Comparison of ENCODE assay signal across 24 cellular contexts in genomic region chr22:31605851-31606585, GRCh38. TPM values are rescaled to one million over a fixed set of nuclear protein-coding genes. Genes with fewer than 3 reads are reported as not detected.
DNase-seq lines count a peak whose midpoint lies in the region; ATAC-seq and TF ChIP-seq lines count a peak whose summit lies in the region.
"Had no signal": no experiment of that assay in that cellular context is flagged by ENCODE, and none has a peak within 500 bp of the region (broad histone marks: within the 10 kb centered on the region; RNA-seq: fewer than 3 reads in every experiment).

No MANE protein-coding gene starts in this region.

- 95 to 96% methylated on average over 9 of the region's 9 CpGs for WGBS in lung, 2 donors

- H3K36me3 Mint-ChIP-seq in activated T-helper 1 cell treated with anti-CD3 and anti-CD28 coated beads, Interleukin-12 subunit alpha, Interleukin-12 subunit beta, Interleukin-2, Interleukin-4 antibody, amounts not matched to agents 30 ng/mL and 10 ng/mL and 1 ng/mL, durations not matched to agents 14 hours and 24 hours and 36 hours (ENCODE audit: low read depth): peaks cover 45% of the 10 kb centered on the region
- H3K36me3 Mint-ChIP-seq in nephron progenitor cell (ENCODE audit: low read depth): peaks cover 7% of the 10 kb centered on the region

- intact Hi-C loops in activated T-helper 1 cell treated with anti-CD3 and anti-CD28 coated beads, Interleukin-12 subunit alpha, Interleukin-12 subunit beta, Interleukin-2, Interleukin-4 antibody, amounts not matched to agents 30 ng/mL and 10 ng/mL and 1 ng/mL, durations not matched to agents 14 hours and 24 hours and 36 hours (cut with micrococcal nuclease): no loop called here

- no peaks in the 10 kb centered on the region for H3K4me1 Mint-ChIP-seq in stimulated activated naive CD8-positive, alpha-beta T cell treated with anti-CD3 and anti-CD28 coated beads, Interleukin-15, amount 100 ng/mL, for 72 hours
- H3K4me1 Mint-ChIP-seq in activated T-helper 1 cell treated with anti-CD3 and anti-CD28 coated beads, Interleukin-12 subunit alpha, Interleukin-12 subunit beta, Interleukin-2, Interleukin-4 antibody, amounts not matched to agents 30 ng/mL and 10 ng/mL and 1 ng/mL, durations not matched to agents 14 hours and 24 hours and 36 hours (ENCODE audit: low read depth): no peaks in the 10 kb centered on the region
- H3K4me1 Mint-ChIP-seq in nephron progenitor cell: peaks cover 16% of the 10 kb centered on the region
- H3K4me1 Mint-ChIP-seq: stimulated activated naive B cell treated with anti-CD40 and anti-IgM and Interleukin-4, amounts not matched to agents 10 μg/mL and 1 μg/mL and 100 μg/mL, for 72 hours had no signal

- H3K9me3 Mint-ChIP-seq in stimulated activated naive CD8-positive, alpha-beta T cell treated with anti-CD3 and anti-CD28 coated beads, Interleukin-15, amount 100 ng/mL, for 72 hours: no peaks in the 10 kb centered on the region
- no peaks in the 10 kb centered on the region for H3K9me3 Mint-ChIP-seq in activated T-helper 1 cell treated with anti-CD3 and anti-CD28 coated beads, Interleukin-12 subunit alpha, Interleukin-12 subunit beta, Interleukin-2, Interleukin-4 antibody, amounts not matched to agents 30 ng/mL and 10 ng/mL and 1 ng/mL, durations not matched to agents 14 hours and 24 hours and 36 hours
- H3K9me3 Mint-ChIP-seq in nephron progenitor cell: no peaks in the 10 kb centered on the region
- H3K9me3 Mint-ChIP-seq: HFFc6; nephron; stimulated activated naive B cell treated with anti-CD40 and anti-IgM and Interleukin-4, amounts not matched to agents 10 μg/mL and 1 μg/mL and 100 μg/mL, for 72 hours had no signal

- no peak overlapping the region for H3K27ac ChIP-seq in lung (ENCODE audit: low read depth in 1 of 2, low read length in 1 of 2)
- no peak overlapping the region for H3K27ac ChIP-seq in effector memory CD4-positive, alpha-beta T cell (ENCODE audit: insufficient read depth, low read length, poor library complexity, severe bottlenecking)
- H3K27ac ChIP-seq: heart left ventricle, SK-N-MC, skin epidermis had no signal

- no peak for ATAC-seq in stimulated activated naive CD8-positive, alpha-beta T cell treated with anti-CD3 and anti-CD28 coated beads, Interleukin-15, amount 100 ng/mL, for 72 hours
- no peak for ATAC-seq in stimulated activated naive CD8-positive, alpha-beta T cell treated with anti-CD3 and anti-CD28 coated beads, Interleukin-15, Interleukin-2, amounts not matched to agents 100 U/mL and 50 U/mL, for 24 hours
- ATAC-seq in lung (ENCODE audit: insufficient read depth, low FRiP score): no peak
- ATAC-seq: GM12878; heart left ventricle; left lobe of liver; stimulated activated naive B cell treated with anti-CD40 and anti-IgM and Interleukin-4, amounts not matched to agents 10 μg/mL and 1 μg/mL and 100 μg/mL, for 72 hours; T-helper 17 cell had no signal

- no peaks in the 10 kb centered on the region for H3K27me3 Mint-ChIP-seq in stimulated activated naive CD8-positive, alpha-beta T cell treated with anti-CD3 and anti-CD28 coated beads, Interleukin-15, amount 100 ng/mL, for 72 hours
- no peaks in the 10 kb centered on the region for H3K27me3 Mint-ChIP-seq in activated T-helper 1 cell treated with anti-CD3 and anti-CD28 coated beads, Interleukin-12 subunit alpha, Interleukin-12 subunit beta, Interleukin-2, Interleukin-4 antibody, amounts not matched to agents 30 ng/mL and 10 ng/mL and 1 ng/mL, durations not matched to agents 14 hours and 24 hours and 36 hours (ENCODE audit: insufficient read depth)
- H3K27me3 Mint-ChIP-seq in nephron progenitor cell (ENCODE audit: low read depth, poor library complexity): no peaks in the 10 kb centered on the region
- H3K27me3 Mint-ChIP-seq: CD4-positive, alpha-beta memory T cell; stimulated activated naive B cell treated with anti-CD40 and anti-IgM and Interleukin-4, amounts not matched to agents 10 μg/mL and 1 μg/mL and 100 μg/mL, for 72 hours; T-helper 17 cell had no signal

- H3K9me3 ChIP-seq in lung (ENCODE audit: control insufficient read depth in 2 of 2, insufficient read depth in 1 of 2, low read length in 1 of 2): no peaks in the 10 kb centered on the region
- H3K9me3 ChIP-seq in effector memory CD4-positive, alpha-beta T cell (ENCODE audit: control insufficient read depth, low read length): no peaks in the 10 kb centered on the region
- H3K9me3 ChIP-seq: heart left ventricle had no signal

- TF ChIP-seq CTCF in lung (IDR thresholded peaks at IDR 0.05; ENCODE audit: control extremely low read depth, extremely low read depth) (no peak), nephron progenitor cell (IDR thresholded peaks at IDR 0.05) (no peak)

- H3K4me1 ChIP-seq in lung (ENCODE audit: control insufficient read depth in 2 of 2, insufficient read depth in 2 of 2, low read length in 2 of 2): peaks cover 0 to under 1% of the 10 kb centered on the region in 2 donors
- no peaks in the 10 kb centered on the region for H3K4me1 ChIP-seq in effector memory CD4-positive, alpha-beta T cell (ENCODE audit: control insufficient read depth, insufficient read depth, low read length, poor library complexity, severe bottlenecking)

- no peak overlapping the region for H3K4me3 Mint-ChIP-seq in stimulated activated naive CD8-positive, alpha-beta T cell treated with anti-CD3 and anti-CD28 coated beads, Interleukin-15, amount 100 ng/mL, for 72 hours
- no peak overlapping the region for H3K4me3 Mint-ChIP-seq in activated T-helper 1 cell treated with anti-CD3 and anti-CD28 coated beads, Interleukin-12 subunit alpha, Interleukin-12 subunit beta, Interleukin-2, Interleukin-4 antibody, amounts not matched to agents 30 ng/mL and 10 ng/mL and 1 ng/mL, durations not matched to agents 14 hours and 24 hours and 36 hours
- H3K4me3 Mint-ChIP-seq in nephron progenitor cell: no peak overlapping the region
- H3K4me3 Mint-ChIP-seq: CD4-positive, alpha-beta memory T cell; HFFc6; nephron; stimulated activated naive B cell treated with anti-CD40 and anti-IgM and Interleukin-4, amounts not matched to agents 10 μg/mL and 1 μg/mL and 100 μg/mL, for 72 hours; T-helper 17 cell had no signal

- peak overlapping the region; percentile 23 to 69 for H3K27ac Mint-ChIP-seq in stimulated activated naive CD8-positive, alpha-beta T cell treated with anti-CD3 and anti-CD28 coated beads, Interleukin-15, amount 100 ng/mL, for 72 hours
- H3K27ac Mint-ChIP-seq in activated T-helper 1 cell treated with anti-CD3 and anti-CD28 coated beads, Interleukin-12 subunit alpha, Interleukin-12 subunit beta, Interleukin-2, Interleukin-4 antibody, amounts not matched to agents 30 ng/mL and 10 ng/mL and 1 ng/mL, durations not matched to agents 14 hours and 24 hours and 36 hours: peak overlapping the region; percentile 34
- no peak overlapping the region for H3K27ac Mint-ChIP-seq in nephron progenitor cell
- H3K27ac Mint-ChIP-seq: HFFc6; stimulated activated naive B cell treated with anti-CD40 and anti-IgM and Interleukin-4, amounts not matched to agents 10 μg/mL and 1 μg/mL and 100 μg/mL, for 72 hours; T-helper 17 cell had no signal

- no peak for DNase-seq in stimulated activated naive CD8-positive, alpha-beta T cell treated with anti-CD3 and anti-CD28 coated beads, Interleukin-15, amount 100 ng/mL, for 72 hours
- DNase-seq in stimulated activated naive CD8-positive, alpha-beta T cell treated with anti-CD3 and anti-CD28 coated beads, Interleukin-15, Interleukin-2, amounts not matched to agents 100 U/mL and 50 U/mL, for 24 hours: no peak
- DNase-seq in activated T-helper 1 cell treated with anti-CD3 and anti-CD28 coated beads, Interleukin-12 subunit alpha, Interleukin-12 subunit beta, Interleukin-2, Interleukin-4 antibody, amounts not matched to agents 30 ng/mL and 10 ng/mL and 1 ng/mL, durations not matched to agents 14 hours and 24 hours and 36 hours (ENCODE audit: low spot score): no peak
- DNase-seq in lung (ENCODE audit: low spot score) (peak; percentile 17), germinal center (ENCODE audit: low spot score) (no peak), nephron progenitor cell (no peak)
- DNase-seq in effector memory CD4-positive, alpha-beta T cell: no peak
- DNase-seq: activated CD4-positive, alpha-beta T cell treated with anti-CD3 and anti-CD28 coated beads for 4 hours; CD4-positive, alpha-beta memory T cell; central memory CD4-positive, alpha-beta T cell; heart left ventricle; HFFc6; NCI-H1092; NCI-H2029 treated with DMSO at 0.1 percent for 48 hours; NCI-H446 treated with DMSO at 0.1 percent for 48 hours; stimulated activated CD4-positive, alpha-beta T cell treated with anti-CD3 and anti-CD28 coated beads, Interleukin-2, amount 100 ng/mL, for 24 hours; stimulated activated naive B cell treated with anti-CD40 and anti-IgM and Interleukin-4, amounts not matched to agents 10 μg/mL and 1 μg/mL and 100 μg/mL, for 72 hours; T-helper 17 cell had no signal

- peaks cover 0 to 14% of the 10 kb centered on the region in 2 donors for H3K36me3 ChIP-seq in lung (ENCODE audit: control insufficient read depth in 2 of 2, insufficient read depth in 2 of 2, low read length in 2 of 2)
- H3K36me3 ChIP-seq in effector memory CD4-positive, alpha-beta T cell (ENCODE audit: control insufficient read depth, insufficient read depth, low read length): peaks cover 75% of the 10 kb centered on the region

- no peak overlapping the region for H3K4me3 ChIP-seq in lung
- no peak overlapping the region for H3K4me3 ChIP-seq in effector memory CD4-positive, alpha-beta T cell (ENCODE audit: insufficient read depth, low read depth, low read length, poor library complexity, severe bottlenecking)
- H3K4me3 ChIP-seq: dorsolateral prefrontal cortex, GM12878, heart left ventricle, SK-N-MC, skin epidermis had no signal

- H3K27me3 ChIP-seq in lung (ENCODE audit: control insufficient read depth, insufficient read depth): no peaks in the 10 kb centered on the region
- no peaks in the 10 kb centered on the region for H3K27me3 ChIP-seq in effector memory CD4-positive, alpha-beta T cell (replicated peaks; ENCODE audit: control insufficient read depth, insufficient read depth, low read length, poor library complexity, severe bottlenecking)
- H3K27me3 ChIP-seq: dorsolateral prefrontal cortex, heart left ventricle had no signal

RNA-seq across cellular contexts. Expression of gene PISD, which starts 56.0 kb away (rescaled TPM):
- 43.8 and 43.9 TPM in 2 replicates for total RNA-seq in activated T-helper 1 cell treated with anti-CD3 and anti-CD28 coated beads, Interleukin-12 subunit alpha, Interleukin-12 subunit beta, Interleukin-2, Interleukin-4 antibody, amounts not matched to agents 30 ng/mL and 10 ng/mL and 1 ng/mL, durations not matched to agents 14 hours and 24 hours and 36 hours
- 10 to 100 TPM; 25.7 to 94.6 TPM for total RNA-seq in lung
- 10 to 100 TPM; 35.2 to 58.4 TPM for polyA plus RNA-seq in lung
